In genomic region chr10:19169684-19170083, GRCh38 we compare ENCODE assay signal across 22 cellular contexts.
DNase-seq lines count a peak whose midpoint lies in the region; TF ChIP-seq lines count a peak whose summit lies in the region.
"Had no signal": no experiment of that assay in that cellular context is flagged by ENCODE, and none has a peak within 500 bp of the region (broad histone marks: within the 10 kb centered on the region; RNA-seq: fewer than 3 reads in every experiment).

No MANE protein-coding gene starts in this region.

- H3K4me1 ChIP-seq in endodermal cell (ENCODE audit: control insufficient read depth, insufficient read depth, low read length), result no peaks in the 10 kb centered on the region
- H3K4me1 ChIP-seq: A549, HAP-1 had no signal

- H3K27ac ChIP-seq in 22Rv1 (peak overlapping the region; percentile 55), endodermal cell (ENCODE audit: low read depth, low read length) (no peak overlapping the region)
- H3K27ac ChIP-seq: A549 had no signal

- no peaks in the 10 kb centered on the region for H3K9me3 Mint-ChIP-seq in endodermal cell

- H3K4me3 ChIP-seq in fibroblast of the aortic adventitia (ENCODE audit: low read depth, low read length) (no peak overlapping the region), endodermal cell (ENCODE audit: low read length) (no peak overlapping the region)
- H3K4me3 ChIP-seq: A549, HAP-1 had no signal

- no peaks in the 10 kb centered on the region for H3K27me3 ChIP-seq in endodermal cell (ENCODE audit: control insufficient read depth, insufficient read depth, low read length, poor library complexity, severe bottlenecking)

- TF ChIP-seq CTCF in 22Rv1 (IDR thresholded peaks at IDR 0.05) (no peak), fibroblast of the aortic adventitia (IDR thresholded peaks at IDR 0.05; ENCODE audit: insufficient read depth, low read length) (no peak), endodermal cell (conservative IDR thresholded peaks at IDR 0.05) (no peak)

- 80% methylated on average over 1 of the region's 2 CpGs; no CpG with 5 or more reads in 1 of the 2 experiments for WGBS in endodermal cell (ENCODE audit: insufficient coverage in 1 of 2, insufficient read length in 1 of 2), 2 experiments

- H3K4me1 Mint-ChIP-seq in endodermal cell, result peaks cover 2% of the 10 kb centered on the region
- H3K4me1 Mint-ChIP-seq: IgD-negative memory B cell had no signal

- H3K9me3 ChIP-seq in endodermal cell (ENCODE audit: control insufficient read depth, low read length), result no peaks in the 10 kb centered on the region
- H3K9me3 ChIP-seq: A549, HAP-1, SK-N-SH had no signal

- DNase-seq in H4 (ENCODE audit: low spot score), result peak; percentile 7
- DNase-seq in astrocyte of the hippocampus (ENCODE audit: low read depth, low spot score), result peak; percentile 20
- DNase-seq in fibroblast of the aortic adventitia (ENCODE audit: low read depth), result peak; percentile 23
- DNase-seq in activated gamma-delta T cell (lab: John Stamatoyannopoulos, UW), result no peak
- no peak for DNase-seq in inferior parietal cortex (ENCODE audit: extremely low spot score)
- DNase-seq in endodermal cell, result no peak
- no peak for DNase-seq in occipital lobe (lab: John Stamatoyannopoulos, UW)
- DNase-seq: AML-193, Calu3, DMS79 treated with DMSO at 0.1 percent for 48 hours, GF-D8, MV-4-11, NCI-H1436, NCI-H2029 treated with DMSO at 0.1 percent for 48 hours, NCI-H526 treated with DMSO at 0.1 percent for 48 hours, OCI-M1, Right ventricle myocardium superior, SK-N-SH had no signal

- no peak overlapping the region for H3K27ac Mint-ChIP-seq in endodermal cell
- H3K27ac Mint-ChIP-seq: IgD-negative memory B cell had no signal

- H3K27me3 Mint-ChIP-seq in endodermal cell (ENCODE audit: insufficient read depth), result no peaks in the 10 kb centered on the region
- H3K27me3 Mint-ChIP-seq: IgD-negative memory B cell had no signal

- H3K36me3 Mint-ChIP-seq in endodermal cell (ENCODE audit: low read depth), result no peaks in the 10 kb centered on the region
- H3K36me3 Mint-ChIP-seq: IgD-negative memory B cell had no signal

- no peak overlapping the region for H3K4me3 Mint-ChIP-seq in endodermal cell
- H3K4me3 Mint-ChIP-seq: IgD-negative memory B cell had no signal

- H3K36me3 ChIP-seq in endodermal cell (ENCODE audit: control insufficient read depth, insufficient read depth, low read length), result no peaks in the 10 kb centered on the region
- H3K36me3 ChIP-seq: HAP-1 had no signal

- no peak overlapping the region for H3K9ac ChIP-seq in endodermal cell (ENCODE audit: extremely low read depth, low read length, poor library complexity, severe bottlenecking)
- H3K9ac ChIP-seq: SK-N-SH had no signal

Comparison
In these comparisons a context has a peak if more than half of its experiments do, and no peak if none do; other contexts are left out.
1. DNase-seq: peak in H4 (single experiment), astrocyte of the hippocampus (single experiment) and fibroblast of the aortic adventitia (single experiment); none in activated gamma-delta T cell (single experiment), inferior parietal cortex (single experiment), endodermal cell (single experiment) and occipital lobe (single experiment).